Comparison of ENCODE assay signal across 1 cellular context in genomic region chr9:133971121-133971951, GRCh38.
TF ChIP-seq lines count a peak whose summit lies in the region.

No MANE protein-coding gene starts in this region.

TF ChIP-seq in HepG2, 621 proteins besides CTCF, POLR2A, EP300 and RAD21 (continued from another document and continues in another):
- TF ChIP-seq TFDP1 (CRISPR knock-in tag; IDR thresholded peaks at IDR 0.05; ENCODE audit: borderline replicate concordance) (no peak), SALL1 (CRISPR knock-in tag; IDR thresholded peaks at IDR 0.05) (peak; percentile 60; the same call in 1 of the 2 replicates), ELF1 (CRISPR knock-in tag; IDR thresholded peaks at IDR 0.05) (no peak), MATR3 (CRISPR knock-in tag; IDR thresholded peaks at IDR 0.05) (no peak), MEIS2 (CRISPR knock-in tag; IDR thresholded peaks at IDR 0.05) (no peak), ZKSCAN5 (CRISPR knock-in tag; IDR thresholded peaks at IDR 0.05) (no peak), ZNF577 (CRISPR knock-in tag; IDR thresholded peaks at IDR 0.05; ENCODE audit: borderline replicate concordance, low read depth) (no peak), CEBPZ (IDR thresholded peaks at IDR 0.05; ENCODE audit: low read length) (no peak), ZSCAN25 (CRISPR knock-in tag; IDR thresholded peaks at IDR 0.05) (peak; percentile 87), MEIS1 (CRISPR knock-in tag; IDR thresholded peaks at IDR 0.05; ENCODE audit: borderline replicate concordance) (0 out of 2 replicates have a peak, but pooled peaks have one; percentile 67), ERF (CRISPR knock-in tag; IDR thresholded peaks at IDR 0.05) (0 out of 2 replicates have a peak, but pooled peaks have one; percentile 25), ZNF251 (CRISPR knock-in tag; IDR thresholded peaks at IDR 0.05) (no peak), SP2 (CRISPR knock-in tag; IDR thresholded peaks at IDR 0.05) (no peak), ZBTB7B (CRISPR knock-in tag; IDR thresholded peaks at IDR 0.05) (0 out of 2 replicates have a peak, but pooled peaks have one; percentile 22), ZBTB34 (CRISPR knock-in tag; IDR thresholded peaks at IDR 0.05) (no peak), RARA (CRISPR knock-in tag; IDR thresholded peaks at IDR 0.05) (peak; percentile 86), CSRNP1 (CRISPR knock-in tag; IDR thresholded peaks at IDR 0.05) (no peak), PRDM10 (CRISPR knock-in tag; IDR thresholded peaks at IDR 0.05; ENCODE audit: low read depth) (0 out of 2 replicates have a peak, but pooled peaks have one; percentile 18), ZNF644 (CRISPR knock-in tag; IDR thresholded peaks at IDR 0.05; ENCODE audit: low read depth) (0 out of 2 replicates have a peak, but pooled peaks have one; percentile 11), STAT5B (CRISPR knock-in tag; IDR thresholded peaks at IDR 0.05) (no peak), TFE3 (CRISPR knock-in tag; IDR thresholded peaks at IDR 0.05) (peak; percentile 60), SPEN (CRISPR knock-in tag; IDR thresholded peaks at IDR 0.05; ENCODE audit: low read depth) (no peak), PLRG1 (conservative IDR thresholded peaks at IDR 0.05) (no peak), NFRKB (IDR thresholded peaks at IDR 0.05) (no peak), ZNF501 (CRISPR knock-in tag; IDR thresholded peaks at IDR 0.05) (peak; percentile 29; the same call in 1 of the 2 replicates), PRDM4 (CRISPR knock-in tag; IDR thresholded peaks at IDR 0.05; ENCODE audit: borderline replicate concordance) (no peak), BCL6 (CRISPR knock-in tag; IDR thresholded peaks at IDR 0.05) (0 out of 2 replicates have a peak, but pooled peaks have one; percentile 14), IRF9 (CRISPR knock-in tag; IDR thresholded peaks at IDR 0.05; ENCODE audit: borderline replicate concordance) (no peak; the same call in 1 of the 2 replicates), XRCC5 (optimal IDR thresholded peaks at IDR 0.05; ENCODE audit: low read length) (no peak), ZNF235 (CRISPR knock-in tag; IDR thresholded peaks at IDR 0.05; ENCODE audit: borderline replicate concordance) (no peak), HNRNPLL (IDR thresholded peaks at IDR 0.05; ENCODE audit: low read depth, low read length, poor library complexity, severe bottlenecking) (no peak), AGO1 (IDR thresholded peaks at IDR 0.05; ENCODE audit: low read depth, low read length, poor library complexity, severe bottlenecking) (no peak), DDIT3 (CRISPR knock-in tag; IDR thresholded peaks at IDR 0.05) (no peak), KAT2B (IDR thresholded peaks at IDR 0.05; ENCODE audit: borderline replicate concordance, low read depth, low read length) (no peak), UBTF (CRISPR knock-in tag; IDR thresholded peaks at IDR 0.05) (peak; percentile 40; the same call in 1 of the 2 replicates), ZNF276 (CRISPR knock-in tag; IDR thresholded peaks at IDR 0.05; ENCODE audit: low read depth) (no peak), IRX3 (CRISPR knock-in tag; IDR thresholded peaks at IDR 0.05; ENCODE audit: borderline replicate concordance, low read depth) (no peak), RFX1 (IDR thresholded peaks at IDR 0.05) (no peak)
